In the genomic region with DNA sequence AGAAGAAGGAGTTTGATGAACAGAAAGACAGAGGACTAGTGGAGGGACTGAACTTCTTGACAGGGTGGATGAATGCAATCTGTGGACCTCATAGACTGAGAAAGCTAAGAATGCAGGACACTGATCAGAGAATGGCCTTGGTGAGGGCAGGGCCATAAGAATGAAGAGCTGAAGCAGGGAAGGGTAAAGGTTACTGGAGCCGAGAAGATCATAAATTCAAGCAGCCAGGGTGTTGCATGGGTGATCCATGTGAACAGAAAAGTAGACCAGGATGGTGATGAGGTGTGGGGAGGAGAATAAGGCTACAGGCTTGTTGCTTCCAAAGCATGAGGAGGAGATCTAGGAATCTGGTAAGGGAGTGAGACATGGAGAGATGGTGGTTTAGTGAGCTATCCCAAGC, we compare ENCODE assay signal across 26 cellular contexts.
"Had no signal": no experiment of that assay in that cellular context is flagged by ENCODE, and none has a peak within 500 bp of the region (broad histone marks: within the 10 kb centered on the region; RNA-seq: fewer than 3 reads in every experiment).

No MANE protein-coding gene starts in this region.

- H3K27ac ChIP-seq: coronary artery, esophagus squamous epithelium, heart right ventricle, lower lobe of right lung, neural progenitor cell, prostate gland, right atrium auricular region, thoracic aorta, tibial nerve, upper lobe of right lung, uterus had no signal

- H3K27me3 ChIP-seq: esophagus squamous epithelium, heart right ventricle, neural progenitor cell, right atrium auricular region, tibial nerve, upper lobe of right lung, uterus had no signal

- H3K36me3 Mint-ChIP-seq: mesothelial cell of epicardium, neural progenitor cell had no signal

- H3K4me3 Mint-ChIP-seq: effector memory CD8-positive, alpha-beta T cell; mesothelial cell of epicardium; naive thymus-derived CD4-positive, alpha-beta T cell; nephron; neural progenitor cell had no signal

- H3K4me1 ChIP-seq: esophagus squamous epithelium, lower lobe of right lung, neural progenitor cell, prostate gland, right atrium auricular region, tibial nerve, uterus had no signal

- H3K9ac ChIP-seq: neural progenitor cell had no signal

- H3K9me3 Mint-ChIP-seq: effector memory CD8-positive, alpha-beta T cell; mesothelial cell of epicardium; nephron; neural progenitor cell had no signal

- H3K9me3 ChIP-seq: esophagus squamous epithelium, heart right ventricle, lower lobe of right lung, prostate gland, right atrium auricular region, thoracic aorta, tibial nerve, upper lobe of right lung, uterus had no signal

- H3K27ac Mint-ChIP-seq: effector memory CD8-positive, alpha-beta T cell; mesothelial cell of epicardium; naive thymus-derived CD4-positive, alpha-beta T cell; nephron; neural progenitor cell had no signal

- H3K4me3 ChIP-seq: coronary artery, esophagus squamous epithelium, heart right ventricle, lower lobe of right lung, neural progenitor cell, prostate gland, right atrium auricular region, smooth muscle cell, thoracic aorta, tibial nerve, upper lobe of right lung, uterus had no signal

- H3K4me2 ChIP-seq: neural progenitor cell, smooth muscle cell had no signal

- DNase-seq: effector memory CD8-positive, alpha-beta T cell; erythroblast; esophagus squamous epithelium; foreskin melanocyte; glutamatergic neuron; heart right ventricle; hippocampal formation; left ventricle myocardium superior; lower lobe of right lung; naive thymus-derived CD4-positive, alpha-beta T cell; stimulated activated CD4-positive, alpha-beta T cell treated with anti-CD3 and anti-CD28 coated beads, Interleukin-12 subunit alpha, Interleukin-12 subunit beta, amount 100 ng/mL, for 4 hours; stimulated activated CD4-positive, alpha-beta T cell treated with anti-CD3 and anti-CD28 coated beads, Interleukin-1b, Interleukin-23, amount 100 ng/mL, for 48 hours; stimulated activated CD4-positive, alpha-beta T cell treated with anti-CD3 and anti-CD28 coated beads, Interleukin-4, amount 100 ng/mL, for 1 hour; stimulated activated CD8-positive, alpha-beta memory T cell treated with anti-CD3 and anti-CD28 coated beads, Interleukin-4, amount 100 ng/mL, for 48 hours; stimulated activated naive CD4-positive, alpha-beta T cell treated with Interleukin-2 at 50 U/mL for 16 hours; upper lobe of right lung; uterus had no signal

- H2AFZ ChIP-seq: neural progenitor cell had no signal

- H3K36me3 ChIP-seq: esophagus squamous epithelium, heart right ventricle, lower lobe of right lung, neural progenitor cell, prostate gland, right atrium auricular region, thoracic aorta, tibial nerve, upper lobe of right lung, uterus had no signal
